Comparison of ENCODE assay signal across 8 cellular contexts in the genomic region with DNA sequence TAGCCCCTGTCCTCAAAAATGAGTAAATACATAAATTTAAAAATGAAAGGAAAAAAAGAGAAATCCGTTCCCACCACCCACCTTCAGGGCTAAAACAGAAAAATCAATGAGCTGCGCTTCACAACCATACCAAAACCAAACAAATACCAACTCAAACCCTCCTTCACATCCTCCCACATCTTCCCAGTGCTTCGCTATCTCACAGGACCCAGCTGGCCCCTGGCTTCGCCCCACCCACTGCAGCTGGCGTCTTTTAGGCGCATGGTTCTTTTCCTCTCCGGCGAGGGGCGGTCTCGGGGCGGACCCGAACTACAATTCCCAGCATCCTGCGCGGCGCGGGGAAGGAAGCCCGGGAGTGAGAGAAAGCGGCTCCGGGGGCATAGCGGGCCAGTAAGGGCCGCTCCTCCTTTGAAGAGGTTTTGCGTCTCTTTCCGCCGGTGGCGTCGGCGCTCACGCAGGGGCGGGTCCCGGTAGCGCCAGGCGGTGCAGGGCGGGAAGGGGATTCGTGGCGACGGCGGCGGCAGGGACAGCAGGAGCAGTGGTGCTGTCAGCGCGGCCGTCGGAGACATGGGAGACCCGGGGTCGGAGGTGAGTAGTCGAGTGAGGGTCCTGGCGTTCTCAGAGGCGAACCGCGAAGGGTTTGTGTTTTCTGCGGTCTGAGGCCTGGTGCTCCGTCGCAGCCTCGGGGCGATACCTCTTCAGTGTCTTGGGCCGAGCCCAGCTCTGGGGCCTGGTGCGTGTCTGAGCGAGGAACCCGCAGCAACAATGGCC. TPM values are rescaled to one million over a fixed set of nuclear protein-coding genes. Genes with fewer than 3 reads are reported as not detected.
A peak's percentile ranks its signal among the peaks of the same experiment; 100 is the strongest.
DNase-seq lines count a peak whose midpoint lies in the region; ATAC-seq and TF ChIP-seq lines count a peak whose summit lies in the region.

A gene with protein sequence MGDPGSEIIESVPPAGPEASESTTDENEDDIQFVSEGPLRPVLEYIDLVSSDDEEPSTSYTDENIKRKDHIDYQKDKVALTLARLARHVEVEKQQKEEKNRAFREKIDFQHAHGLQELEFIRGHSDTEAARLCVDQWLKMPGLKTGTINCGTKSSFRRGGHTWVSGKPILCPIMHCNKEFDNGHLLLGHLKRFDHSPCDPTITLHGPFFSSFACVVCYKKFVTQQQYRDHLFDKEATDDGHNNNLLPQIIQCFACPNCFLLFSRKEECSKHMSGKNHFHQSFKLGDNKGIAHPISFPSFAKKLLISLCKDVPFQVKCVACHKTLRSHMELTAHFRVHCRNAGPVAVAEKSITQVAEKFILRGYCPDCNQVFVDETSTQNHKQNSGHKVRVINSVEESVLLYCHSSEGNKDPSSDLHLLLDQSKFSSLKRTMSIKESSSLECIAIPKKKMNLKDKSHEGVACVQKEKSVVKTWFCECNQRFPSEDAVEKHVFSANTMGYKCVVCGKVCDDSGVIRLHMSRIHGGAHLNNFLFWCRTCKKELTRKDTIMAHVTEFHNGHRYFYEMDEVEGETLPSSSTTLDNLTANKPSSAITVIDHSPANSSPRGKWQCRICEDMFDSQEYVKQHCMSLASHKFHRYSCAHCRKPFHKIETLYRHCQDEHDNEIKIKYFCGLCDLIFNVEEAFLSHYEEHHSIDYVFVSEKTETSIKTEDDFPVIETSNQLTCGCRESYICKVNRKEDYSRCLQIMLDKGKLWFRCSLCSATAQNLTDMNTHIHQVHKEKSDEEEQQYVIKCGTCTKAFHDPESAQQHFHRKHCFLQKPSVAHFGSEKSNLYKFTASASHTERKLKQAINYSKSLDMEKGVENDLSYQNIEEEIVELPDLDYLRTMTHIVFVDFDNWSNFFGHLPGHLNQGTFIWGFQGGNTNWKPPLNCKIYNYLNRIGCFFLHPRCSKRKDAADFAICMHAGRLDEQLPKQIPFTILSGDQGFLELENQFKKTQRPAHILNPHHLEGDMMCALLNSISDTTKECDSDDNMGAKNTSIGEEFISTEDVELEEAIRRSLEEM (plus strand): TSS at position 502 of the 771 bp plus-strand sequence. CDS start 66 bp downstream, at position 568.

- H3K36me3 ChIP-seq in osteoblast (ENCODE audit: insufficient read depth, low read length) (peaks cover 7% of the 10 kb centered on the region), thoracic aorta (no peaks in the 10 kb centered on the region)

- peaks cover 16% of the 10 kb centered on the region for H4K20me1 ChIP-seq in osteoblast (ENCODE audit: insufficient read depth, low read length)

- peak within 1 kb of the TSS; percentile 91 for H3K4me2 ChIP-seq in osteoblast (ENCODE audit: insufficient read depth, low read length)

- H2AFZ ChIP-seq in osteoblast (ENCODE audit: low read length), result peak within 1 kb of the TSS; percentile 92

- peak within 1 kb of the TSS; percentile 68 for H3K27ac ChIP-seq in osteoblast (ENCODE audit: low read depth, low read length)
- H3K27ac ChIP-seq in thoracic aorta, result peak within 1 kb of the TSS; percentile 68 to 75

- no peaks in the 10 kb centered on the region for H3K9me3 Mint-ChIP-seq in activated naive CD8-positive, alpha-beta T cell (ENCODE audit: low read depth)

- H3K27me3 Mint-ChIP-seq in activated naive CD8-positive, alpha-beta T cell, result no peaks in the 10 kb centered on the region

- H3K36me3 Mint-ChIP-seq in activated naive CD8-positive, alpha-beta T cell, result peaks cover 11% of the 10 kb centered on the region

- peak; percentile 95 for DNase-seq in GM10248 (ENCODE audit: extremely low spot score)
- peak; percentile 96 for DNase-seq in NCI-H1105 (lab: John Stamatoyannopoulos, UW)
- peak; percentile 96 for DNase-seq in SKM-1 treated with dmso at 0.1 percent for 144 hours (lab: John Stamatoyannopoulos, UW; ENCODE audit: unreplicated experiment)
- peak; percentile 97 for DNase-seq in glomerular visceral epithelial cell (ENCODE audit: extremely low spot score)
- peak; percentile 94 for DNase-seq in osteoblast (ENCODE audit: insufficient read length, low spot score, missing footprints)
- DNase-seq in thoracic aorta (ENCODE audit: low spot score), result peak; percentile 93

- H3K9me3 ChIP-seq in osteoblast (ENCODE audit: low read depth, low read length) (no peaks in the 10 kb centered on the region), thoracic aorta (no peaks in the 10 kb centered on the region)

- TF ChIP-seq CTCF in GM10248 (IDR thresholded peaks at IDR 0.05; ENCODE audit: control extremely low read depth, extremely low read depth, low read depth, missing control alignments) (no peak), osteoblast (IDR thresholded peaks at IDR 0.05; ENCODE audit: extremely low read depth, low read depth, low read length) (no peak), thoracic aorta (IDR thresholded peaks at IDR 0.05) (no peak)

- H3K4me1 ChIP-seq in osteoblast (ENCODE audit: insufficient read depth, low read length) (peaks cover 19% of the 10 kb centered on the region), thoracic aorta (ENCODE audit: control insufficient read depth in 1 of 2, low read depth in 2 of 2) (peaks cover 25 to 31% of the 10 kb centered on the region in 2 donors)

- peak within 1 kb of the TSS; percentile 78 for H3K4me3 ChIP-seq in osteoblast (ENCODE audit: insufficient read depth, low read length)
- peak within 1 kb of the TSS; percentile 85 for H3K4me3 ChIP-seq in thoracic aorta

- peak within 1 kb of the TSS; percentile 93 for H3K27ac Mint-ChIP-seq in activated naive CD8-positive, alpha-beta T cell

- no peaks in the 10 kb centered on the region for H3K27me3 ChIP-seq in osteoblast (ENCODE audit: insufficient read depth, low read length)
- H3K27me3 ChIP-seq in thoracic aorta (replicated peaks; ENCODE audit: insufficient read depth), result no peaks in the 10 kb centered on the region

- peaks cover 35% of the 10 kb centered on the region for H3K4me1 Mint-ChIP-seq in activated naive CD8-positive, alpha-beta T cell (ENCODE audit: low read depth)

- H3K79me2 ChIP-seq in osteoblast (ENCODE audit: insufficient read depth, low read length), result peaks cover 36% of the 10 kb centered on the region

- peak within 1 kb of the TSS; percentile 91 for H3K4me3 Mint-ChIP-seq in activated naive CD8-positive, alpha-beta T cell

- ATAC-seq in HG02623 (IDR thresholded peaks at IDR 0.05; ENCODE audit: unreplicated experiment) (peak; percentile 89), thoracic aorta (ENCODE audit: insufficient number of reproducible peaks, low FRiP score, low read depth) (peak; percentile 94)

- CTCF ChIA-PET in GM10248 (lab: Yijun Ruan, JAX), result interaction anchor here (1.2 to 1.4 kb wide), 2 partner anchors 11 to 185 kb away, joined by 3 read pairs; no protein-coding TSS in a partner anchor

- POLR2A ChIA-PET in GM10248 (lab: Yijun Ruan, JAX), result interaction anchor here (0.7 kb wide), 1 partner anchor 13 kb away, joined by 4 read pairs; no protein-coding TSS in a partner anchor

RNA-seq across cellular contexts. Expression of the gene that starts here (rescaled TPM):
- 65.1 TPM in 2 replicates for total RNA-seq in osteoblast
- total RNA-seq in thoracic aorta, result 10 to 100 TPM; 45.6 to 65.0 TPM

Comparison
In these comparisons a context has a peak if more than half of its experiments do, and no peak if none do; other contexts are left out.
1. Peak in every context shown above with its lines: DNase-seq, ATAC-seq, H3K4me3 ChIP-seq and H3K27ac ChIP-seq.